In genomic region chr3:119944091-119944490, GRCh38 we compare ENCODE assay signal across 12 cellular contexts.
DNase-seq lines count a peak whose midpoint lies in the region; ATAC-seq, FAIRE-seq and TF ChIP-seq lines count a peak whose summit lies in the region.
"Had no signal": no experiment of that assay in that cellular context is flagged by ENCODE, and none has a peak within 500 bp of the region (broad histone marks: within the 10 kb centered on the region; RNA-seq: fewer than 3 reads in every experiment).

No MANE protein-coding gene starts in this region.

- DNase-seq in GM06990 (ENCODE audit: extremely low read depth, insufficient read length) (peak; percentile 34), GM19239 (ENCODE audit: insufficient read length, low spot score) (peak; percentile 5), body of pancreas (no peak), iPS-NIHi7 (ENCODE audit: extremely low spot score) (no peak), amygdala (lab: John Stamatoyannopoulos, UW) (no peak)
- DNase-seq in effector CD8-positive, alpha-beta T cell (lab: John Stamatoyannopoulos, UW), result no peak
- DNase-seq: AML-193, MG63 had no signal

- intact Hi-C loops in body of pancreas (cut with DNase I), result no loop called here

- TF ChIP-seq CTCF in GM06990 (IDR thresholded peaks at IDR 0.05; ENCODE audit: insufficient read depth, low read length, poor library complexity, severe bottlenecking), result no peak
- TF ChIP-seq CTCF in OCI-LY3 (IDR thresholded peaks at IDR 0.05; ENCODE audit: low read depth, low read length), result no peak
- no peak for TF ChIP-seq CTCF in body of pancreas (IDR thresholded peaks at IDR 0.05)

- no peak for TF ChIP-seq POLR2A in body of pancreas (IDR thresholded peaks at IDR 0.05)

- H3K4me1 ChIP-seq in OCI-LY3 (ENCODE audit: low read length) (peaks cover 8% of the 10 kb centered on the region), body of pancreas (peaks cover 6% of the 10 kb centered on the region)

- peak overlapping the region; percentile 1; the same call in 1 of the 2 replicates for H3K4me2 ChIP-seq in OCI-LY3 (ENCODE audit: low read length)

- H3K9me3 ChIP-seq in OCI-LY3 (ENCODE audit: insufficient read depth, low read length) (no peaks in the 10 kb centered on the region), body of pancreas (no peaks in the 10 kb centered on the region)
- H3K9me3 ChIP-seq: MG63 had no signal

- peaks cover 15% of the 10 kb centered on the region; the same call in 1 of the 2 replicates for H4K20me1 ChIP-seq in OCI-LY3 (ENCODE audit: insufficient read depth, low read length)

- 85 to 94% methylated on average over 2 of the region's 2 CpGs for WGBS in body of pancreas, 2 donors

- H3K9ac ChIP-seq in OCI-LY3 (ENCODE audit: low read length), result no peak overlapping the region

- H3K27me3 ChIP-seq in GM06990 (replicated peaks; ENCODE audit: control insufficient read depth, insufficient read depth, low read length), result no peaks in the 10 kb centered on the region
- no peaks in the 10 kb centered on the region for H3K27me3 ChIP-seq in OCI-LY3 (ENCODE audit: low read depth, low read length)
- H3K27me3 ChIP-seq in body of pancreas, result no peaks in the 10 kb centered on the region
- H3K27me3 ChIP-seq: MG63 had no signal

- no peak overlapping the region for H2AFZ ChIP-seq in OCI-LY3 (ENCODE audit: low read depth, low read length)

- H3K79me2 ChIP-seq in OCI-LY3 (ENCODE audit: low read length), result 0 out of 2 replicates have a peak, but pooled peaks cover 3% of the 10 kb centered on the region

- H3K27ac ChIP-seq in OCI-LY3 (ENCODE audit: low read length) (no peak overlapping the region), body of pancreas (no peak overlapping the region)
- H3K27ac ChIP-seq: skin epidermis had no signal

- H3K4me3 ChIP-seq in GM06990 (replicated peaks; ENCODE audit: low read depth, low read length), result no peak overlapping the region
- H3K4me3 ChIP-seq in OCI-LY3 (ENCODE audit: low read length), result no peak overlapping the region
- no peak overlapping the region for H3K4me3 ChIP-seq in body of pancreas
- H3K4me3 ChIP-seq: MG63, skin epidermis had no signal

- FAIRE-seq in GM19239 (lab: Jason Lieb, UNC), result no peak

- H3K36me3 ChIP-seq in GM06990 (ENCODE audit: control insufficient read depth, insufficient read depth, low read length) (no peaks in the 10 kb centered on the region), OCI-LY3 (replicated peaks; ENCODE audit: low read depth, low read length) (no peaks in the 10 kb centered on the region), body of pancreas (replicated peaks in 1 of 2; ENCODE audit: insufficient read depth in 1 of 2, low read depth in 2 of 2) (no peaks in the 10 kb centered on the region)
- H3K36me3 ChIP-seq: MG63 had no signal

- ATAC-seq in HG02885 (IDR thresholded peaks at IDR 0.05; ENCODE audit: poor library complexity, unreplicated experiment) (peak; percentile 81), body of pancreas (no peak)
- ATAC-seq: Right ventricle myocardium inferior had no signal

Comparison
In these comparisons a context has a peak if more than half of its experiments do, and no peak if none do; other contexts are left out.
1. DNase-seq: peak in GM06990 (single experiment) and GM19239 (single experiment); none in body of pancreas (0 of 4), iPS-NIHi7 (single experiment), amygdala (0 of 56) and effector CD8-positive, alpha-beta T cell (single experiment).